Comparison of ENCODE assay signal across 8 cellular contexts in the genomic region with DNA sequence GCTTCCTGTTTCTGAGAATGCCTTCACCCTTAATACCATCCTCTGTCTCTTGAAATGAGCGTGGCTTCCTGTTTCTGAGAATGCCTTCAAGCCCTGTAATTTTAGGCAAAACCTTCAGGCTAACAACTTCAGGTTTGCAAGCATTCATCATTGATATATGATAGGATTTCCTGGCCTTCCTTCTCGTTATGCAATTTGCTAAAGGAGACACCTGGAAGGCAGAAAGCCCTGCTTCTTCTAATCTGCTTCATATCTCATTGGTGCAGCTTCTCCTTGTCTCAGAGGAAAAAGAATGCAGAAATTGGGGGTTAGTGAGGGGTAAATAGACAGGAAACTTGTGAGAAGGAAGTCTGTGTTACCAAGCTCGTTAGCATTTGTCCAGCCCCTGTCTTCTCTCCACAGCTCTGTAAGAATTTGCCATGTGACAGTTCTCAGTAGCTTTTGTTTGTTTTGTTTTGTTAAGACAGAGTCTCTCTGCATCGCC. TPM values are rescaled to one million over a fixed set of nuclear protein-coding genes. Genes with fewer than 3 reads are reported as not detected.
DNase-seq lines count a peak whose midpoint lies in the region; ATAC-seq and TF ChIP-seq lines count a peak whose summit lies in the region.

No MANE protein-coding gene starts in this region.

- H3K27me3 Mint-ChIP-seq in naive thymus-derived CD4-positive, alpha-beta T cell = no peaks in the 10 kb centered on the region

- H2AK9ac ChIP-seq in IMR-90 (replicated peaks; ENCODE audit: low read depth, low read length, poor library complexity) = no peak overlapping the region

- peak overlapping the region; percentile 54 for H3K9ac ChIP-seq in DND-41 (ENCODE audit: low read depth, low read length)
- no peak overlapping the region for H3K9ac ChIP-seq in IMR-90 (ENCODE audit: low read depth, low read length)

- no peak overlapping the region for H3K56ac ChIP-seq in IMR-90 (ENCODE audit: extremely low read depth, insufficient read depth, low read length)

- H3K36me3 ChIP-seq in DND-41 (ENCODE audit: insufficient read depth, low read length) (peaks cover 37% of the 10 kb centered on the region), IMR-90 (ENCODE audit: control insufficient read depth, insufficient read depth, low read length) (peaks cover 7% of the 10 kb centered on the region), osteoblast (ENCODE audit: insufficient read depth, low read length) (peaks cover 10% of the 10 kb centered on the region)
- H3K36me3 ChIP-seq in naive thymus-derived CD4-positive, alpha-beta T cell (ENCODE audit: control insufficient read depth in 2 of 3, insufficient read depth in 3 of 3, low read length in 3 of 3) = no peaks in the 10 kb centered on the region

- H3K23ac ChIP-seq in IMR-90 (ENCODE audit: low read depth, low read length) = no peak overlapping the region

- H3K79me1 ChIP-seq in IMR-90 (ENCODE audit: low read depth in 1 of 2, low read length in 2 of 2) = peaks cover 24 to 80% of the 10 kb centered on the region in 2 experiments

- no peak overlapping the region for H2BK15ac ChIP-seq in IMR-90 (ENCODE audit: low read depth, low read length)

- POLR2A ChIA-PET in IMR-90 (lab: Charles Lee; ENCODE audit: unreplicated experiment) = no interaction called here
- POLR2A ChIA-PET in naive thymus-derived CD4-positive, alpha-beta T cell (lab: Charles Lee) = interaction anchor here (0.7 to 6.7 kb wide), 9 partner anchors 9 to 79 kb away, joined by 3 to 96 read pairs (median 5); partner anchors contain the start of genes ARL6IP5, EOGT, TMF1 and UBA3

- H3K4me3 ChIP-seq in DND-41 (ENCODE audit: low read depth in 1 of 2, low read length in 2 of 2) = peak overlapping the region; percentile 2 to 50; a peak in 2 of 4 replicates
- no peak overlapping the region for H3K4me3 ChIP-seq in IMR-90 (ENCODE audit: insufficient read depth, low read depth, low read length)
- H3K4me3 ChIP-seq in naive thymus-derived CD4-positive, alpha-beta T cell (ENCODE audit: low read length) = peak overlapping the region; percentile 40
- no peak overlapping the region for H3K4me3 ChIP-seq in osteoblast (ENCODE audit: insufficient read depth, low read length)

- no TSS peak for BruUV-seq in IMR-90 (replicated peaks; lab: Mats Ljungman, UMichigan)

- H3K79me2 ChIP-seq in DND-41 (ENCODE audit: insufficient read depth, low read length) (peaks cover 89% of the 10 kb centered on the region), osteoblast (ENCODE audit: insufficient read depth, low read length) (peaks cover 89% of the 10 kb centered on the region)

- H3K4me1 Mint-ChIP-seq in naive thymus-derived CD4-positive, alpha-beta T cell = peaks cover 62 to 93% (median 85%) of the 10 kb centered on the region in 7 donors

- DNase-seq in DND-41 (peak; percentile 50), IMR-90 (no peak), osteoblast (ENCODE audit: insufficient read length, low spot score, missing footprints) (no peak)
- peak in 7 of 9 donors; percentile 46 to 67 (median 60) for DNase-seq in naive thymus-derived CD4-positive, alpha-beta T cell
- DNase-seq in stimulated activated CD4-positive, alpha-beta T cell treated with anti-CD3 and anti-CD28 coated beads, Interleukin-4, amount 100 ng/mL, for 1 hour = no peak
- DNase-seq in stimulated activated naive CD4-positive, alpha-beta T cell treated with Interleukin-2 at 50 U/mL for 16 hours (lab: John Stamatoyannopoulos, UW) = no peak

- H4K91ac ChIP-seq in IMR-90 (ENCODE audit: insufficient read depth, low read depth, low read length) = no peak overlapping the region

- H3K4me2 ChIP-seq in DND-41 (ENCODE audit: insufficient read depth, low read length) (peak overlapping the region; percentile 64), IMR-90 (ENCODE audit: low read depth, low read length) (no peak overlapping the region), osteoblast (ENCODE audit: insufficient read depth, low read length) (no peak overlapping the region)

- no peak overlapping the region for H4K8ac ChIP-seq in IMR-90 (ENCODE audit: low read depth in 2 of 2, low read length in 2 of 2)

- no peak for TF ChIP-seq RAD21 in IMR-90 (IDR thresholded peaks at IDR 0.05; ENCODE audit: low read length)

- H3K4ac ChIP-seq in IMR-90 (ENCODE audit: low read depth, low read length) = no peak overlapping the region

- peak overlapping the region; percentile 88 for H3K27ac ChIP-seq in DND-41 (ENCODE audit: low read length)
- H3K27ac ChIP-seq in IMR-90 (ENCODE audit: insufficient read depth, low read length) = 0 out of 2 replicates have a peak overlapping the region, but pooled peaks have one; percentile 13
- peak overlapping the region; percentile 64 for H3K27ac ChIP-seq in angular gyrus (ENCODE audit: low read depth, low read length)
- H3K27ac ChIP-seq in naive thymus-derived CD4-positive, alpha-beta T cell (ENCODE audit: low read depth, low read length) = peak overlapping the region; percentile 76
- H3K27ac ChIP-seq in osteoblast (ENCODE audit: low read depth, low read length) = no peak overlapping the region

- peak overlapping the region; percentile 70 to 94 (median 79) for H3K4me3 Mint-ChIP-seq in naive thymus-derived CD4-positive, alpha-beta T cell

- H2AFZ ChIP-seq in DND-41 (ENCODE audit: low read depth, low read length) = peak overlapping the region; percentile 61
- no peak overlapping the region for H2AFZ ChIP-seq in IMR-90 (replicated peaks; ENCODE audit: low read length, poor library complexity)
- H2AFZ ChIP-seq in osteoblast (ENCODE audit: low read length) = no peak overlapping the region

- TF ChIP-seq CTCF in DND-41 (IDR thresholded peaks at IDR 0.05; ENCODE audit: borderline replicate concordance, extremely low read depth, low read length, poor library complexity, severe bottlenecking) = no peak
- TF ChIP-seq CTCF in IMR-90 (conservative IDR thresholded peaks at IDR 0.05; ENCODE audit: low read depth, low read length) = no peak
- no peak for TF ChIP-seq CTCF in osteoblast (IDR thresholded peaks at IDR 0.05; ENCODE audit: extremely low read depth, low read depth, low read length)

- H4K20me1 ChIP-seq in DND-41 (ENCODE audit: insufficient read depth, low read length) = no peaks in the 10 kb centered on the region
- peaks cover 55% of the 10 kb centered on the region; the same call in 1 of the 2 replicates for H4K20me1 ChIP-seq in IMR-90 (ENCODE audit: insufficient read depth, low read length)
- H4K20me1 ChIP-seq in osteoblast (ENCODE audit: insufficient read depth, low read length) = peaks cover 55% of the 10 kb centered on the region

- CTCF ChIA-PET in IMR-90 (lab: Yijun Ruan, JAX) = no interaction called here
- CTCF ChIA-PET in naive thymus-derived CD4-positive, alpha-beta T cell (lab: Charles Lee) = interaction anchor here (1.2 to 3.2 kb wide), 2 partner anchors 29 to 33 kb away, joined by 3 to 12 read pairs; no protein-coding TSS in a partner anchor

- TF ChIP-seq POLR2A in IMR-90 (IDR thresholded peaks at IDR 0.05; ENCODE audit: low read depth, low read length) = no peak

- H3K4me1 ChIP-seq in DND-41 (ENCODE audit: insufficient read depth, low read length) = peaks cover 62% of the 10 kb centered on the region
- H3K4me1 ChIP-seq in IMR-90 (ENCODE audit: control insufficient read depth, insufficient read depth, low read length) = peaks cover 19% of the 10 kb centered on the region
- peaks cover 77 to 83% of the 10 kb centered on the region in 2 donors for H3K4me1 ChIP-seq in naive thymus-derived CD4-positive, alpha-beta T cell (ENCODE audit: control insufficient read depth in 2 of 2, insufficient read depth in 2 of 2, low read length in 2 of 2)
- H3K4me1 ChIP-seq in osteoblast (ENCODE audit: insufficient read depth, low read length) = peaks cover 53% of the 10 kb centered on the region

- no peak overlapping the region for H2AK5ac ChIP-seq in IMR-90 (ENCODE audit: low read depth, low read length)

- H2BK20ac ChIP-seq in IMR-90 (ENCODE audit: low read depth, low read length) = no peak overlapping the region

- H3K18ac ChIP-seq in IMR-90 (ENCODE audit: low read depth, low read length) = no peak overlapping the region

- dilution Hi-C loops in IMR-90 (cut with HindIII; ENCODE audit: low sequenced_read_pairs, unreplicated experiment) = no loop called here

- no peak overlapping the region for H2BK120ac ChIP-seq in IMR-90 (ENCODE audit: low read depth, low read length)

- intact Hi-C loops in IMR-90 (cut with micrococcal nuclease) = no loop called here
- intact Hi-C loops in naive thymus-derived CD4-positive, alpha-beta T cell (cut with micrococcal nuclease) = loop anchor here (1.0 to 2.0 kb wide), 4 partner anchors 8 to 40 kb away; partner anchors contain the start of genes ARL6IP5 (in 2 of the 2) and TMF1 (in 2 of the 2)

- peak overlapping the region; percentile 90 to 98 (median 93) for H3K27ac Mint-ChIP-seq in naive thymus-derived CD4-positive, alpha-beta T cell

- H3K9me1 ChIP-seq in IMR-90 (ENCODE audit: insufficient read depth, low read length) = peaks cover 32% of the 10 kb centered on the region

- no peaks in the 10 kb centered on the region for H3K27me3 ChIP-seq in DND-41 (ENCODE audit: insufficient read depth, low read length, poor library complexity)
- H3K27me3 ChIP-seq in IMR-90 (ENCODE audit: control insufficient read depth, insufficient read depth, low read length) = no peaks in the 10 kb centered on the region
- H3K27me3 ChIP-seq in naive thymus-derived CD4-positive, alpha-beta T cell (ENCODE audit: control insufficient read depth in 2 of 2, insufficient read depth in 2 of 2, low read length in 2 of 2) = no peaks in the 10 kb centered on the region
- no peaks in the 10 kb centered on the region for H3K27me3 ChIP-seq in osteoblast (ENCODE audit: insufficient read depth, low read length)

- H3K9me3 Mint-ChIP-seq in naive thymus-derived CD4-positive, alpha-beta T cell = peaks cover 0 to 2% (median 0%) of the 10 kb centered on the region in 11 donors

- no peak overlapping the region for H4K5ac ChIP-seq in IMR-90 (ENCODE audit: low read depth, low read length)

- H2BK5ac ChIP-seq in IMR-90 (ENCODE audit: low read depth, low read length, poor library complexity, severe bottlenecking) = no peak overlapping the region

- peak; percentile 94 for ATAC-seq in DND-41 (ENCODE audit: insufficient read depth, low read depth)
- peak; percentile 68 for ATAC-seq in GM21381 (IDR thresholded peaks at IDR 0.05; ENCODE audit: unreplicated experiment)
- no peak for ATAC-seq in IMR-90 (ENCODE audit: low read depth)
- ATAC-seq in naive thymus-derived CD4-positive, alpha-beta T cell = peak; percentile 77

- no peak overlapping the region for H3K14ac ChIP-seq in IMR-90 (replicated peaks; ENCODE audit: low read depth, low read length)

- H3K9me3 ChIP-seq in DND-41 (ENCODE audit: insufficient read depth, low read length, severe bottlenecking) (no peaks in the 10 kb centered on the region), IMR-90 (ENCODE audit: control insufficient read depth, insufficient read depth, low read length) (no peaks in the 10 kb centered on the region), osteoblast (ENCODE audit: low read depth, low read length) (no peaks in the 10 kb centered on the region)
- no peaks in the 10 kb centered on the region for H3K9me3 ChIP-seq in naive thymus-derived CD4-positive, alpha-beta T cell (ENCODE audit: control insufficient read depth in 2 of 3, low read length in 3 of 3)

- no CpG with 5 or more reads among the region's 4 CpGs for WGBS in IMR-90 (ENCODE audit: extremely low coverage in 2 of 2, insufficient read length in 1 of 2), 2 experiments

- in situ Hi-C loops in IMR-90 (cut with MboI; ENCODE audit: low sequenced_read_pairs) = no loop called here

- peaks cover 0 to 56% (median 19%) of the 10 kb centered on the region in 5 donors for H3K36me3 Mint-ChIP-seq in naive thymus-derived CD4-positive, alpha-beta T cell

RNA-seq across cellular contexts. Expression of gene ARL6IP5, which starts 7.3 kb away (rescaled TPM):
- total RNA-seq in IMR-90 (2012; rRNA removed) (98.8 and 126 TPM in 2 replicates), osteoblast (91.2 and 99.9 TPM in 2 replicates)
- polyA plus RNA-seq in IMR-90 (2012; rRNA removed) = 68.7 and 76.4 TPM in 2 replicates
- polyA plus RNA-seq in IMR-90 (2012; cell fraction: cytosol; rRNA removed) = 25.4 and 55.0 TPM in 2 replicates
- polyA plus RNA-seq in IMR-90 (2012; cell fraction: nucleus; rRNA removed; ENCODE audit: low replicate concordance) = 14.4 and 22.8 TPM in 2 replicates
- 100 to 1,000 TPM in 4 of 5 experiments, 10 to 100 TPM in 1; 75.8 to 226 (median 119) TPM for total RNA-seq in naive thymus-derived CD4-positive, alpha-beta T cell
- 100 to 1,000 TPM; 330 to 457 TPM for polyA plus RNA-seq in naive thymus-derived CD4-positive, alpha-beta T cell

RNA-seq across cellular contexts. Expression of gene UBA3, which starts 11.9 kb away (rescaled TPM):
- total RNA-seq in IMR-90 (2012; rRNA removed) (64.3 and 77.2 TPM in 2 replicates), osteoblast (77.1 and 78.1 TPM in 2 replicates)
- 42.6 and 51.8 TPM in 2 replicates for polyA plus RNA-seq in IMR-90 (2012; rRNA removed)
- polyA plus RNA-seq in IMR-90 (2012; cell fraction: cytosol; rRNA removed) = 9.2 and 15.1 TPM in 2 replicates
- polyA plus RNA-seq in IMR-90 (2012; cell fraction: nucleus; rRNA removed; ENCODE audit: low replicate concordance) = 11.2 and 75.3 TPM in 2 replicates
- 100 to 1,000 TPM in 1 of 5 experiments, 10 to 100 TPM in 4; 51.1 to 120 (median 70.8) TPM for total RNA-seq in naive thymus-derived CD4-positive, alpha-beta T cell
- polyA plus RNA-seq in naive thymus-derived CD4-positive, alpha-beta T cell = 10 to 100 TPM; 36.6 to 44.8 TPM

RNA-seq across cellular contexts. Expression of gene LMOD3, which starts 30.3 kb away (rescaled TPM):
- total RNA-seq in IMR-90 (2012; rRNA removed) (not detected in 2 replicates), osteoblast (not detected in 2 replicates)
- polyA plus RNA-seq in IMR-90 (2012; rRNA removed) = not detected in 2 replicates
- polyA plus RNA-seq in IMR-90 (2012; cell fraction: cytosol; rRNA removed) = not detected in 2 replicates
- not detected in 2 replicates for polyA plus RNA-seq in IMR-90 (2012; cell fraction: nucleus; rRNA removed; ENCODE audit: low replicate concordance)
- total RNA-seq in naive thymus-derived CD4-positive, alpha-beta T cell = not detected
- under 1 TPM in 1 of 2 donors, not detected in 1; 0.05 TPM for polyA plus RNA-seq in naive thymus-derived CD4-positive, alpha-beta T cell

RNA-seq across cellular contexts. Expression of gene TMF1, which starts 39.9 kb away (rescaled TPM):
- total RNA-seq in IMR-90 (2012; rRNA removed) (39.1 and 57.5 TPM in 2 replicates), osteoblast (44.5 and 45.6 TPM in 2 replicates)
- polyA plus RNA-seq in IMR-90 (2012; rRNA removed) = 9.5 and 12.4 TPM in 2 replicates
- polyA plus RNA-seq in IMR-90 (2012; cell fraction: cytosol; rRNA removed) = 1.9 and 2.2 TPM in 2 replicates
- polyA plus RNA-seq in IMR-90 (2012; cell fraction: nucleus; rRNA removed; ENCODE audit: low replicate concordance) = 3.2 and 16.3 TPM in 2 replicates
- total RNA-seq in naive thymus-derived CD4-positive, alpha-beta T cell = 10 to 100 TPM; 41.3 to 71.8 (median 52.8) TPM
- polyA plus RNA-seq in naive thymus-derived CD4-positive, alpha-beta T cell = 10 to 100 TPM; 36.1 to 37.8 TPM

Comparison
In these comparisons a context has a peak if more than half of its experiments do, and no peak if none do; other contexts are left out.
1. DNase-seq: peak in DND-41 (single experiment) and naive thymus-derived CD4-positive, alpha-beta T cell (7 of 9); none in IMR-90 (single experiment), stimulated activated CD4-positive, alpha-beta T cell treated with anti-CD3 and anti-CD28 coated beads, Interleukin-4, amount 100 ng/mL, for 1 hour (single experiment), osteoblast (single experiment) and stimulated activated naive CD4-positive, alpha-beta T cell treated with Interleukin-2 at 50 U/mL for 16 hours (single experiment).
2. H3K4me3 ChIP-seq: peak in DND-41 (2 of 2) and naive thymus-derived CD4-positive, alpha-beta T cell (single experiment); none in IMR-90 (single experiment) and osteoblast (single experiment).